In genomic region chr3:175149675-175150074, GRCh38 we compare ENCODE assay signal across 8 cellular contexts.
DNase-seq lines count a peak whose midpoint lies in the region; ATAC-seq lines count a peak whose summit lies in the region.

No MANE protein-coding gene starts in this region.

- DNase-seq in NCI-H2227 (lab: John Stamatoyannopoulos, UW; ENCODE audit: unreplicated experiment) (peak; percentile 86), kidney tubule cell (ENCODE audit: low spot score) (peak; percentile 76), HuH-7.5 (ENCODE audit: low spot score) (no peak), glomerular visceral epithelial cell (ENCODE audit: extremely low spot score) (no peak), sciatic nerve (ENCODE audit: low spot score) (no peak)

- peak; percentile 89 for ATAC-seq in GM18517 (IDR thresholded peaks at IDR 0.05; ENCODE audit: unreplicated experiment)
- ATAC-seq in HG03175 (IDR thresholded peaks at IDR 0.05; ENCODE audit: unreplicated experiment), result peak; percentile 86
- no peak for ATAC-seq in sciatic nerve
- no peak for ATAC-seq in GM18873 (IDR thresholded peaks at IDR 0.05; ENCODE audit: low FRiP score, unreplicated experiment)

- intact Hi-C loops in sciatic nerve (cut with DNase I), result no loop called here

Comparison
In these comparisons a context has a peak if more than half of its experiments do, and no peak if none do; other contexts are left out.
1. ATAC-seq: peak in GM18517 (single experiment) and HG03175 (single experiment); none in sciatic nerve (single experiment) and GM18873 (single experiment).
2. DNase-seq: peak in NCI-H2227 (single experiment) and kidney tubule cell (single experiment); none in HuH-7.5 (single experiment), glomerular visceral epithelial cell (single experiment) and sciatic nerve (single experiment).